Comparison of ENCODE assay signal across 15 cellular contexts in the genomic region with DNA sequence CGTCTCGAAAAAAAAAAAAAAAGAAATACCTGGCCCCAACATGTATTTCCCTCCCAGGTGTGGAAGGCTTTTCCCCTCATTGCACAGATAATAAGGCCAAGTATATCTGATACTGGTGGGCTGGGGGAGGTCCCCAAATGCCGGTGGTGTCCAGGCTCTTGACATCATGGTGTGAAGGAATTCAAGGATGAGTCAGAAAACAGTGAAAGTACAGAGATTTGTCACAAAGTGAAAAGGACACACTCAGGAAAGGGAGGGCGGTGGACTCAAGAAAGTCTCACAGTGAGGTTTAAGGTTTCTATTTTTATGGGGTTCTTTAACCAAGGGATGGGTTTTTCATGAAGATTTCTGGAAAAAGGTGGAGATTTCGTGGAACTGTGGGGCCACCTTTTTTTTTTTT. TPM values are rescaled to one million over a fixed set of nuclear protein-coding genes. Genes with fewer than 3 reads are reported as not detected.
DNase-seq lines count a peak whose midpoint lies in the region; ATAC-seq and TF ChIP-seq lines count a peak whose summit lies in the region.
"Had no signal": no experiment of that assay in that cellular context is flagged by ENCODE, and none has a peak within 500 bp of the region (broad histone marks: within the 10 kb centered on the region; RNA-seq: fewer than 3 reads in every experiment).

No MANE protein-coding gene starts in this region.

- no peaks in the 10 kb centered on the region for H3K4me1 Mint-ChIP-seq in glutamatergic neuron (ENCODE audit: low read depth, unreplicated experiment)

- TF ChIP-seq CTCF in GM20000 (IDR thresholded peaks at IDR 0.05; ENCODE audit: extremely low read depth, missing control alignments) (no peak), glutamatergic neuron (IDR thresholded peaks at IDR 0.05; ENCODE audit: partially characterized antibody, unreplicated experiment) (no peak)

- H3K27me3 Mint-ChIP-seq in glutamatergic neuron (ENCODE audit: unreplicated experiment) = peaks cover 2% of the 10 kb centered on the region

- ATAC-seq in GM18505 (IDR thresholded peaks at IDR 0.05; ENCODE audit: unreplicated experiment) = peak; percentile 63
- peak; percentile 45 for ATAC-seq in HG03045 (IDR thresholded peaks at IDR 0.05; ENCODE audit: unreplicated experiment)
- no peak for ATAC-seq in GM19328 (IDR thresholded peaks at IDR 0.05; ENCODE audit: unreplicated experiment)
- ATAC-seq in HG03469 (IDR thresholded peaks at IDR 0.05; ENCODE audit: unreplicated experiment) = no peak
- ATAC-seq: CD8-positive, alpha-beta T cell; pancreas had no signal

- no peak for TF ChIP-seq POLR2A in GM18505 (IDR thresholded peaks at IDR 0.05; ENCODE audit: borderline replicate concordance, extremely low read depth, insufficient read depth, insufficient read length)

- no peaks in the 10 kb centered on the region for H3K9me3 Mint-ChIP-seq in glutamatergic neuron (ENCODE audit: unreplicated experiment)
- H3K9me3 Mint-ChIP-seq: activated naive CD4-positive, alpha-beta T cell treated with anti-CD3 and anti-CD28 coated beads for 36 hours; CD8-positive, alpha-beta T cell; memory B cell had no signal

- H3K4me3 Mint-ChIP-seq in glutamatergic neuron (ENCODE audit: unreplicated experiment) = peak overlapping the region; percentile 30
- H3K4me3 Mint-ChIP-seq: activated naive CD4-positive, alpha-beta T cell treated with anti-CD3 and anti-CD28 coated beads for 36 hours; CD8-positive, alpha-beta T cell; memory B cell had no signal

- no peaks in the 10 kb centered on the region for H3K36me3 Mint-ChIP-seq in glutamatergic neuron (ENCODE audit: unreplicated experiment)
- H3K36me3 Mint-ChIP-seq: CD8-positive, alpha-beta T cell; memory B cell had no signal

- no peak overlapping the region for H3K27ac Mint-ChIP-seq in glutamatergic neuron (ENCODE audit: unreplicated experiment)
- H3K27ac Mint-ChIP-seq: activated naive CD4-positive, alpha-beta T cell treated with anti-CD3 and anti-CD28 coated beads for 36 hours; CD8-positive, alpha-beta T cell; memory B cell had no signal

- DNase-seq in GM20000 (ENCODE audit: low spot score) = peak; percentile 46
- no peak for DNase-seq in glutamatergic neuron
- DNase-seq in NCI-H226 = no peak
- DNase-seq: activated CD4-positive, alpha-beta T cell treated with anti-CD3 and anti-CD28 coated beads for 4 hours; activated naive CD4-positive, alpha-beta T cell treated with anti-CD3 and anti-CD28 coated beads for 36 hours; CD8-positive, alpha-beta T cell; NCI-H2171 treated with DMSO at 0.1 percent for 48 hours; pancreas; stimulated activated CD4-positive, alpha-beta T cell treated with anti-CD3 and anti-CD28 coated beads, Interleukin-2, amount 100 ng/mL, for 24 hours; stimulated activated naive CD4-positive, alpha-beta T cell treated with Interleukin-2 at 50 U/mL for 16 hours had no signal

RNA-seq across cellular contexts. Expression of gene FZD5, which starts 37.8 kb away (rescaled TPM):
- 0.66 TPM for total RNA-seq in glutamatergic neuron (ENCODE audit: unreplicated experiment)

Comparison
In these comparisons a context has a peak if more than half of its experiments do, and no peak if none do; other contexts are left out.
1. ATAC-seq: peak in GM18505 (single experiment) and HG03045 (single experiment); none in GM19328 (single experiment) and HG03469 (single experiment).